In genomic region chrX:1524874-1525582, GRCh38 we compare ENCODE assay signal across 1 cellular context.
TF ChIP-seq lines count a peak whose summit lies in the region.

No MANE protein-coding gene starts in this region.

TF ChIP-seq in HepG2, 621 proteins besides CTCF, POLR2A, EP300 and RAD21:
- TF ChIP-seq, protein P1, sequence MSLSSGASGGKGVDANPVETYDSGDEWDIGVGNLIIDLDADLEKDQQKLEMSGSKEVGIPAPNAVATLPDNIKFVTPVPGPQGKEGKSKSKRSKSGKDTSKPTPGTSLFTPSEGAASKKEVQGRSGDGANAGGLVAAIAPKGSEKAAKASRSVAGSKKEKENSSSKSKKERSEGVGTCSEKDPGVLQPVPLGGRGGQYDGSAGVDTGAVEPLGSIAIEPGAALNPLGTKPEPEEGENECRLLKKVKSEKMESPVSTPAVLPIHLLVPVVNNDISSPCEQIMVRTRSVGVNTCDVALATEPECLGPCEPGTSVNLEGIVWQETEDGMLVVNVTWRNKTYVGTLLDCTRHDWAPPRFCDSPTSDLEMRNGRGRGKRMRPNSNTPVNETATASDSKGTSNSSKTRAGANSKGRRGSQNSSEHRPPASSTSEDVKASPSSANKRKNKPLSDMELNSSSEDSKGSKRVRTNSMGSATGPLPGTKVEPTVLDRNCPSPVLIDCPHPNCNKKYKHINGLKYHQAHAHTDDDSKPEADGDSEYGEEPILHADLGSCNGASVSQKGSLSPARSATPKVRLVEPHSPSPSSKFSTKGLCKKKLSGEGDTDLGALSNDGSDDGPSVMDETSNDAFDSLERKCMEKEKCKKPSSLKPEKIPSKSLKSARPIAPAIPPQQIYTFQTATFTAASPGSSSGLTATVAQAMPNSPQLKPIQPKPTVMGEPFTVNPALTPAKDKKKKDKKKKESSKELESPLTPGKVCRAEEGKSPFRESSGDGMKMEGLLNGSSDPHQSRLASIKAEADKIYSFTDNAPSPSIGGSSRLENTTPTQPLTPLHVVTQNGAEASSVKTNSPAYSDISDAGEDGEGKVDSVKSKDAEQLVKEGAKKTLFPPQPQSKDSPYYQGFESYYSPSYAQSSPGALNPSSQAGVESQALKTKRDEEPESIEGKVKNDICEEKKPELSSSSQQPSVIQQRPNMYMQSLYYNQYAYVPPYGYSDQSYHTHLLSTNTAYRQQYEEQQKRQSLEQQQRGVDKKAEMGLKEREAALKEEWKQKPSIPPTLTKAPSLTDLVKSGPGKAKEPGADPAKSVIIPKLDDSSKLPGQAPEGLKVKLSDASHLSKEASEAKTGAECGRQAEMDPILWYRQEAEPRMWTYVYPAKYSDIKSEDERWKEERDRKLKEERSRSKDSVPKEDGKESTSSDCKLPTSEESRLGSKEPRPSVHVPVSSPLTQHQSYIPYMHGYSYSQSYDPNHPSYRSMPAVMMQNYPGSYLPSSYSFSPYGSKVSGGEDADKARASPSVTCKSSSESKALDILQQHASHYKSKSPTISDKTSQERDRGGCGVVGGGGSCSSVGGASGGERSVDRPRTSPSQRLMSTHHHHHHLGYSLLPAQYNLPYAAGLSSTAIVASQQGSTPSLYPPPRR (CRISPR knock-in tag; IDR thresholded peaks at IDR 0.05; ENCODE audit: borderline replicate concordance), result no peak
- TF ChIP-seq ATF7 (IDR thresholded peaks at IDR 0.05) (peak; percentile 82), ATF7 (CRISPR knock-in tag; IDR thresholded peaks at IDR 0.05) (no peak)
